Comparison of ENCODE assay signal across 2 cellular contexts in genomic region chr17:81544281-81544974, GRCh38.
TF ChIP-seq lines count a peak whose summit lies in the region.

No MANE protein-coding gene starts in this region.

TF ChIP-seq in HEK293, 187 proteins besides CTCF, POLR2A, EP300 and RAD21:
- TF ChIP-seq, protein P1, sequence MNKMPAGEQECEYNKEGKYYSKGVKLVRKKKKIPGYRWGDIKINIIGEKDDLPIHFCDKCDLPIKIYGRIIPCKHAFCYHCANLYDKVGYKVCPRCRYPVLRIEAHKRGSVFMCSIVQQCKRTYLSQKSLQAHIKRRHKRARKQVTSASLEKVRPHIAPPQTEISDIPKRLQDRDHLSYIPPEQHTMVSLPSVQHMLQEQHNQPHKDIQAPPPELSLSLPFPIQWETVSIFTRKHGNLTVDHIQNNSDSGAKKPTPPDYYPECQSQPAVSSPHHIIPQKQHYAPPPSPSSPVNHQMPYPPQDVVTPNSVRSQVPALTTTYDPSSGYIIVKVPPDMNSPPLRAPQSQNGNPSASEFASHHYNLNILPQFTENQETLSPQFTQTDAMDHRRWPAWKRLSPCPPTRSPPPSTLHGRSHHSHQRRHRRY (tag by site-specific recombination; IDR thresholded peaks at IDR 0.05) = no peak
- TF ChIP-seq ZBTB1 (tag by site-specific recombination; IDR thresholded peaks at IDR 0.05) (no peak), ZNF354C (tag by site-specific recombination; IDR thresholded peaks at IDR 0.05; ENCODE audit: borderline replicate concordance, low read depth) (no peak), ZNF555 (tag by site-specific recombination; conservative IDR thresholded peaks at IDR 0.05) (no peak)

TF ChIP-seq in K562, 482 proteins besides CTCF, POLR2A, EP300 and RAD21:
- TF ChIP-seq SUPT5H (IDR thresholded peaks at IDR 0.05) = 0 out of 2 replicates have a peak, but pooled peaks have one; percentile 14
- no peak for TF ChIP-seq MTA1 (IDR thresholded peaks at IDR 0.05; ENCODE audit: borderline replicate concordance)
